Comparison of ENCODE assay signal across 2 cellular contexts in genomic region chr15:57477736-57478522, GRCh38.
TF ChIP-seq lines count a peak whose summit lies in the region.

No MANE protein-coding gene starts in this region.

TF ChIP-seq in GM23338, 12 proteins besides CTCF, POLR2A, EP300 and RAD21 (continued from another document):
- TF ChIP-seq REST (IDR thresholded peaks at IDR 0.05; ENCODE audit: unreplicated experiment) (no peak), ZNF114 (CRISPR knock-in tag; IDR thresholded peaks at IDR 0.05) (peak; percentile 48; the same call in 1 of the 2 replicates), EZH2phosphoT487 (IDR thresholded peaks at IDR 0.05; ENCODE audit: unreplicated experiment) (no peak), ZNF331 (CRISPR knock-in tag; IDR thresholded peaks at IDR 0.05; ENCODE audit: low read depth) (no peak), JUNB (IDR thresholded peaks at IDR 0.05; ENCODE audit: unreplicated experiment) (no peak), ZNF462 (CRISPR knock-in tag; IDR thresholded peaks at IDR 0.05) (peak; percentile 91), ETS1 (IDR thresholded peaks at IDR 0.05) (no peak), CREB1 (CRISPR knock-in tag; IDR thresholded peaks at IDR 0.05; ENCODE audit: low read depth) (no peak), STAT1 (IDR thresholded peaks at IDR 0.05; ENCODE audit: unreplicated experiment) (no peak), EZH2 (IDR thresholded peaks at IDR 0.05; ENCODE audit: low read depth, unreplicated experiment) (no peak)

TF ChIP-seq in GM12878, 131 proteins besides CTCF, POLR2A, EP300 and RAD21 (continued from another document and continues in another):
- TF ChIP-seq ZNF687 (IDR thresholded peaks at IDR 0.05) (peak; percentile 33; the same call in 1 of the 2 replicates), NBN (IDR thresholded peaks at IDR 0.05) (no peak), SREBF1 (IDR thresholded peaks at IDR 0.05; ENCODE audit: low read length) (no peak), SMAD1 (IDR thresholded peaks at IDR 0.05; ENCODE audit: low read depth, partially characterized antibody) (no peak), REST (IDR thresholded peaks at IDR 0.05; ENCODE audit: low read depth, low read length) (no peak), RELB (IDR thresholded peaks at IDR 0.05; ENCODE audit: low read depth) (no peak), ZNF592 (IDR thresholded peaks at IDR 0.05) (no peak), ZNF207 (IDR thresholded peaks at IDR 0.05; ENCODE audit: borderline replicate concordance) (no peak), USF2 (IDR thresholded peaks at IDR 0.05; ENCODE audit: borderline replicate concordance, low read depth, low read length) (no peak), GATAD2B (conservative IDR thresholded peaks at IDR 0.05; ENCODE audit: low read depth) (no peak), ESRRA (IDR thresholded peaks at IDR 0.05; ENCODE audit: low read length) (no peak), PAX8 (IDR thresholded peaks at IDR 0.05) (no peak), SUPT20H (IDR thresholded peaks at IDR 0.05; ENCODE audit: borderline replicate concordance, control insufficient read depth, low read depth, low read length) (no peak), EZH2 (IDR thresholded peaks at IDR 0.05; ENCODE audit: borderline replicate concordance, control insufficient read depth, low read depth, low read length) (no peak), CHD4 (IDR thresholded peaks at IDR 0.05) (no peak), HSF1 (IDR thresholded peaks at IDR 0.05; ENCODE audit: low read depth, low read length) (no peak), CUX1 (IDR thresholded peaks at IDR 0.05; ENCODE audit: insufficient replicate concordance, low read depth, low read length) (no peak), ASH2L (IDR thresholded peaks at IDR 0.05; ENCODE audit: borderline replicate concordance, low read depth) (no peak), POU2F2 (IDR thresholded peaks at IDR 0.05; ENCODE audit: borderline replicate concordance, low read depth, low read length) (no peak), BRCA1 (IDR thresholded peaks at IDR 0.05; ENCODE audit: low read depth, low read length) (no peak), TCF7 (IDR thresholded peaks at IDR 0.05; ENCODE audit: borderline replicate concordance) (no peak), CHD2 (IDR thresholded peaks at IDR 0.05; ENCODE audit: borderline replicate concordance, low read depth, low read length) (no peak), E2F8 (IDR thresholded peaks at IDR 0.05; ENCODE audit: low read depth, partially characterized antibody) (no peak), NFIC (IDR thresholded peaks at IDR 0.05; ENCODE audit: low read depth, low read length) (no peak)
